ENCODE assay signal across 9 cellular contexts in the genomic region with DNA sequence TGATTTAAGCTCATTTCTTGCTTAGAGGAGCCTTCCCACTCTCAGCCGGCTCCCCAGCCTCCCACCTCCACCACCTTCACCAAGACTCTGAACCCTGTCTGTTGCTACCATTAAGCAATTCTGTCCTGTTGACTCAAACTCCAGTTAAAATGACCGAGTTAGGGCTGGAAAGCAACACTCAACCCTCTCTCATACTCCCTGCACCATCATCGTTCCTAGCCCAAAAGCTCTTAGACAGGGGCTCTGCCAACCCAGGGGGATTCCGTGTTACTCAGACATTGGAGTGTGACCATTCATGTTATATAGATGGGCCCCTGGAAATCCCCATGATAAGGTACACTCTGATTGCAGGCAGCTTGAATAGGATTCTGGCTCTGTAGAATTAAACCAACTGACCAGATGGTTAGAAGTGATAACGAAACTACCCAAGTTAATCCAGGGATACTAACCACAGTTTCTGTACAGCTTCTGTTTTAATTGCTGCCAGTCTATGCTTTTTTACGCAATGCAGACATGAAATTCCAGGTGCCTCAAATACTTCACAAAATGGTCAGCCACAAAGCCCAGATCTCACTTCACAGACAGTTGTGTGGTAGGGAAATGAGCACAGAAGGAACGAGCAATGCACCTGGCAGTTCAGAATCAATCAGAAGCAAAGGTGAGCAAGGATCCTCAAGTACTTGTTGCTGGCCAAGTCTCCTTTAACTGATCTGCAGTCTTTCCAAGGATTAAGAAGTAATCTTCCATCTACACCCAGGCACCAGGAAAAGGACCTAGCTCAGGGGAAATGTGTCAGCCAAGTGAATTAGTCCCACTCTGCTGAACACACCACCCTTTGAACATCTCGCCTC. TPM values are rescaled to one million over a fixed set of nuclear protein-coding genes. Genes with fewer than 3 reads are reported as not detected.
DNase-seq lines count a peak whose midpoint lies in the region; ATAC-seq and TF ChIP-seq lines count a peak whose summit lies in the region.
"Had no signal": no experiment of that assay in that cellular context is flagged by ENCODE, and none has a peak within 500 bp of the region (broad histone marks: within the 10 kb centered on the region; RNA-seq: fewer than 3 reads in every experiment).

No MANE protein-coding gene starts in this region.

- peak overlapping the region; percentile 47 for H3K27ac ChIP-seq in subcutaneous abdominal adipose tissue (ENCODE audit: low read depth, low read length)
- H3K27ac ChIP-seq in thyroid gland = no peak overlapping the region

- H3K9me3 ChIP-seq in subcutaneous abdominal adipose tissue (ENCODE audit: control insufficient read depth in 5 of 5, low read length in 5 of 5) (no peaks in the 10 kb centered on the region), thyroid gland (no peaks in the 10 kb centered on the region)

- ATAC-seq in GM18870 (IDR thresholded peaks at IDR 0.05; ENCODE audit: unreplicated experiment) (peak; percentile 67), GM21786 (IDR thresholded peaks at IDR 0.05; ENCODE audit: unreplicated experiment) (no peak), HG03280 (IDR thresholded peaks at IDR 0.05; ENCODE audit: unreplicated experiment) (no peak)
- ATAC-seq: HCT116 had no signal

- DNase-seq in AG09309 (ENCODE audit: low read depth) (no peak), NCI-H69 (lab: John Stamatoyannopoulos, UW) (peak; percentile 46), erythroblast (lab: John Stamatoyannopoulos, UW) (peak; percentile 29 to 34), thyroid gland (no peak)

- 61 to 62% methylated on average over 8 of the region's 8 CpGs for WGBS in thyroid gland, 2 donors

- H3K9ac ChIP-seq in subcutaneous abdominal adipose tissue (ENCODE audit: low read length in 5 of 5) = no peak overlapping the region

- H3K27me3 ChIP-seq in subcutaneous abdominal adipose tissue (ENCODE audit: control insufficient read depth in 5 of 5, insufficient read depth in 4 of 5, low read length in 5 of 5) (peaks cover 0 to 40% (median 24%) of the 10 kb centered on the region in 5 donors), thyroid gland (peaks cover 9% of the 10 kb centered on the region)

- intact Hi-C loops in thyroid gland (cut with DNase I) = no loop called here

- TF ChIP-seq CTCF in AG09309 (IDR thresholded peaks at IDR 0.05; ENCODE audit: control insufficient read depth, insufficient read depth, low read depth, low read length, missing control alignments) (no peak), thyroid gland (IDR thresholded peaks at IDR 0.05) (no peak)

- no peaks in the 10 kb centered on the region for H3K36me3 ChIP-seq in subcutaneous abdominal adipose tissue (ENCODE audit: control insufficient read depth in 5 of 5, insufficient read depth in 5 of 5, low read length in 5 of 5)
- no peaks in the 10 kb centered on the region for H3K36me3 ChIP-seq in thyroid gland

- peaks cover 5 to 33% (median 29%) of the 10 kb centered on the region in 5 donors for H3K4me1 ChIP-seq in subcutaneous abdominal adipose tissue (ENCODE audit: control insufficient read depth in 5 of 5, insufficient read depth in 5 of 5, low read length in 5 of 5)
- peaks cover 13 to 17% of the 10 kb centered on the region in 2 donors for H3K4me1 ChIP-seq in thyroid gland

- H3K4me3 ChIP-seq in AG09309 (ENCODE audit: control insufficient read depth, low read depth, low read length) (peak overlapping the region; percentile 54), subcutaneous abdominal adipose tissue (ENCODE audit: low read depth in 1 of 5, low read length in 5 of 5) (peak overlapping the region in 4 of 5 donors; percentile 63 to 70 (median 68)), thyroid gland (replicated peaks in 1 of 3) (no peak overlapping the region)

- TF ChIP-seq POLR2A in erythroblast (IDR thresholded peaks at IDR 0.05; ENCODE audit: low read length) (no peak), thyroid gland (IDR thresholded peaks at IDR 0.05) (no peak)

RNA-seq across cellular contexts. Expression of a gene that starts 2.1 kb away (rescaled TPM):
- total RNA-seq in thyroid gland = 1 to 10 TPM in 2 of 4 donors, under 1 TPM in 2; 0.56 to 2.5 (median 0.99) TPM

RNA-seq across cellular contexts. Expression of a gene that starts 25.9 kb away (rescaled TPM):
- total RNA-seq in thyroid gland = 10 to 100 TPM; 31.9 to 42.9 (median 37.2) TPM

Comparison
In these comparisons a context has a peak if more than half of its experiments do, and no peak if none do; other contexts are left out.
1. DNase-seq: peak in NCI-H69 (single experiment) and erythroblast (2 of 2); none in AG09309 (single experiment) and thyroid gland (0 of 2).
2. H3K4me3 ChIP-seq: peak in AG09309 (single experiment) and subcutaneous abdominal adipose tissue (4 of 5); none in thyroid gland (0 of 3).